Comparison of ENCODE assay signal across 17 cellular contexts in genomic region chr5:124919752-124920151, GRCh38.
"Had no signal": no experiment of that assay in that cellular context is flagged by ENCODE, and none has a peak within 500 bp of the region (broad histone marks: within the 10 kb centered on the region; RNA-seq: fewer than 3 reads in every experiment).

No MANE protein-coding gene starts in this region.

- H3K4me1 Mint-ChIP-seq: nephron had no signal

- H3K36me3 ChIP-seq: breast epithelium, lower lobe of right lung, prostate gland, right atrium auricular region, vagina, WERI-Rb-1 had no signal

- H3K27ac Mint-ChIP-seq: activated T-cell treated with anti-CD3 and anti-CD28 coated beads, Interleukin-2, amount 50 U/mL, for 72 hours; nephron had no signal

- H3K4me3 Mint-ChIP-seq: activated T-cell treated with anti-CD3 and anti-CD28 coated beads, Interleukin-2, amount 50 U/mL, for 72 hours; nephron had no signal

- ATAC-seq: activated T-cell treated with anti-CD3 and anti-CD28 coated beads, Interleukin-2, amount 50 U/mL, for 72 hours had no signal

- DNase-seq: activated CD4-positive, alpha-beta T cell treated with anti-CD3 and anti-CD28 coated beads, Interleukin-2, amount 50 U/mL, for 4 hours; activated effector memory CD4-positive, alpha-beta T cell treated with anti-CD3 and anti-CD28 coated beads, Interleukin-2, amount 50 U/mL, for 16 hours; activated naive CD4-positive, alpha-beta T cell treated with anti-CD3 and anti-CD28 coated beads, Interleukin-2, amount 50 U/mL, for 16 hours; activated T-cell treated with anti-CD3 and anti-CD28 coated beads, Interleukin-2, amount 50 U/mL, for 72 hours; cerebellar nuclear complex; effector memory CD4-positive, alpha-beta T cell; lower lobe of right lung; stimulated activated CD4-positive, alpha-beta T cell treated with anti-CD3 and anti-CD28 coated beads, Interleukin-2, amount 100 ng/mL, for 24 hours; stimulated activated naive CD4-positive, alpha-beta T cell treated with Interleukin-2 at 50 U/mL for 16 hours; T-helper 2 cell; trophoblast cell; WERI-Rb-1 had no signal

- H3K9me3 ChIP-seq: breast epithelium, lower lobe of right lung, prostate gland, right atrium auricular region, vagina had no signal

- H3K27ac ChIP-seq: breast epithelium, lower lobe of right lung, prostate gland, right atrium auricular region, vagina, WERI-Rb-1 had no signal

- H3K4me1 ChIP-seq: breast epithelium, prostate gland had no signal

- H3K27me3 ChIP-seq: breast epithelium, right atrium auricular region, vagina had no signal

- H3K4me3 ChIP-seq: breast epithelium, lower lobe of right lung, prostate gland, right atrium auricular region, vagina had no signal
